In genomic region chr4:175051974-175052373, GRCh38 we compare ENCODE assay signal across 28 cellular contexts.
"Had no signal": no experiment of that assay in that cellular context is flagged by ENCODE, and none has a peak within 500 bp of the region (broad histone marks: within the 10 kb centered on the region; RNA-seq: fewer than 3 reads in every experiment).

No MANE protein-coding gene starts in this region.

- H3K27me3 Mint-ChIP-seq: progenitor cell of endocrine pancreas; stimulated activated naive B cell treated with anti-CD40 and anti-IgM and Interleukin-4, amounts not matched to agents 10 μg/mL and 1 μg/mL and 100 μg/mL, for 72 hours; stimulated activated naive CD8-positive, alpha-beta T cell treated with anti-CD3 and anti-CD28 coated beads, Interleukin-15, Interleukin-2, amounts not matched to agents 100 ng/mL and 50 ng/mL, for 24 hours had no signal

- H3K9me3 Mint-ChIP-seq: nephron, neural progenitor cell had no signal

- H3K9me3 ChIP-seq: ovary, right lobe of liver, stomach, thoracic aorta, thyroid gland, uterus had no signal

- H3K27ac ChIP-seq: neural progenitor cell, ovary, parathyroid adenoma, psoas muscle, right lobe of liver, sigmoid colon, stomach, thoracic aorta, thyroid gland, tibial nerve, upper lobe of left lung, uterus had no signal

- H3K27me3 ChIP-seq: neural progenitor cell, ovary, right lobe of liver, sigmoid colon, stomach, thyroid gland, tibial nerve, upper lobe of left lung, uterus had no signal

- H3K36me3 Mint-ChIP-seq: natural killer cell; neural progenitor cell; stimulated activated effector memory CD8-positive, alpha-beta T cell treated with anti-CD3 and anti-CD28 coated beads, Interleukin-12 subunit alpha, Interleukin-12 subunit beta, amount 100 ng/mL, for 72 hours; stimulated activated naive B cell treated with anti-CD40 and anti-IgM and Interleukin-4, amounts not matched to agents 10 μg/mL and 1 μg/mL and 100 μg/mL, for 72 hours had no signal

- H3K4me1 Mint-ChIP-seq: natural killer cell; nephron; neural progenitor cell; stimulated activated effector memory CD8-positive, alpha-beta T cell treated with anti-CD3 and anti-CD28 coated beads, Interleukin-12 subunit alpha, Interleukin-12 subunit beta, amount 100 ng/mL, for 72 hours; stimulated activated naive B cell treated with anti-CD40 and anti-IgM and Interleukin-4, amounts not matched to agents 10 μg/mL and 1 μg/mL and 100 μg/mL, for 72 hours had no signal

- DNase-seq: natural killer cell; occipital lobe; ovary; posterior cingulate gyrus; psoas muscle; right cardiac atrium; right lobe of liver; sigmoid colon; small intestine; stimulated activated CD4-positive, alpha-beta T cell treated with anti-CD3 and anti-CD28 coated beads, Interleukin-15, amount 100 ng/mL, for 24 hours; stimulated activated CD4-positive, alpha-beta T cell treated with anti-CD3 and anti-CD28 coated beads, Interleukin-2, amount 100 ng/mL, for 24 hours; stimulated activated CD4-positive, alpha-beta T cell treated with anti-CD3 and anti-CD28 coated beads, Interleukin-2, amount 100 ng/mL, for 48 hours; stimulated activated CD4-positive, alpha-beta T cell treated with anti-CD3 and anti-CD28 coated beads, Interleukin-4, amount 100 ng/mL, for 24 hours; stimulated activated naive B cell treated with anti-CD40 and anti-IgM and Interleukin-4, amounts not matched to agents 10 μg/mL and 1 μg/mL and 100 μg/mL, for 72 hours; stimulated activated naive CD4-positive, alpha-beta T cell treated with Interleukin-2 at 50 U/mL for 16 hours; stomach; thyroid gland; trophoblast cell; upper lobe of left lung; uterus had no signal

- H3K4me3 ChIP-seq: neural progenitor cell, ovary, psoas muscle, right lobe of liver, sigmoid colon, stomach, thoracic aorta, thyroid gland, tibial nerve, upper lobe of left lung, uterus had no signal

- H3K4me1 ChIP-seq: neural progenitor cell, parathyroid adenoma, psoas muscle, right lobe of liver, stomach, thyroid gland, tibial nerve, upper lobe of left lung had no signal

- H3K27ac Mint-ChIP-seq: natural killer cell; nephron; neural progenitor cell; progenitor cell of endocrine pancreas; stimulated activated effector memory CD8-positive, alpha-beta T cell treated with anti-CD3 and anti-CD28 coated beads, Interleukin-12 subunit alpha, Interleukin-12 subunit beta, amount 100 ng/mL, for 72 hours; stimulated activated naive B cell treated with anti-CD40 and anti-IgM and Interleukin-4, amounts not matched to agents 10 μg/mL and 1 μg/mL and 100 μg/mL, for 72 hours; stimulated activated naive CD8-positive, alpha-beta T cell treated with anti-CD3 and anti-CD28 coated beads, Interleukin-15, Interleukin-2, amounts not matched to agents 100 ng/mL and 50 ng/mL, for 24 hours had no signal

- H3K36me3 ChIP-seq: neural progenitor cell, ovary, right lobe of liver, sigmoid colon, stomach, thoracic aorta, thyroid gland, tibial nerve, upper lobe of left lung, uterus had no signal

- ATAC-seq: natural killer cell; psoas muscle; right cardiac atrium; right lobe of liver; stimulated activated effector memory CD8-positive, alpha-beta T cell treated with anti-CD3 and anti-CD28 coated beads, Interleukin-12 subunit alpha, Interleukin-12 subunit beta, amount 100 ng/mL, for 72 hours; stimulated activated naive B cell treated with anti-CD40 and anti-IgM and Interleukin-4, amounts not matched to agents 10 μg/mL and 1 μg/mL and 100 μg/mL, for 72 hours had no signal

- H3K4me3 Mint-ChIP-seq: natural killer cell; nephron; neural progenitor cell; stimulated activated effector memory CD8-positive, alpha-beta T cell treated with anti-CD3 and anti-CD28 coated beads, Interleukin-12 subunit alpha, Interleukin-12 subunit beta, amount 100 ng/mL, for 72 hours; stimulated activated naive B cell treated with anti-CD40 and anti-IgM and Interleukin-4, amounts not matched to agents 10 μg/mL and 1 μg/mL and 100 μg/mL, for 72 hours; stimulated activated naive CD8-positive, alpha-beta T cell treated with anti-CD3 and anti-CD28 coated beads, Interleukin-15, Interleukin-2, amounts not matched to agents 100 ng/mL and 50 ng/mL, for 24 hours had no signal
